8 cellular contexts compared by ENCODE assay signal in genomic region chr10:119080521-119081259, GRCh38. TPM values are rescaled to one million over a fixed set of nuclear protein-coding genes. Genes with fewer than 3 reads are reported as not detected.
DNase-seq lines count a peak whose midpoint lies in the region; ATAC-seq, FAIRE-seq and TF ChIP-seq lines count a peak whose summit lies in the region.

EIF3A (minus strand) TSS chr10:119080817; CDS start chr10:119080676, 141 bp downstream.

- no peaks in the 10 kb centered on the region for H3K27me3 ChIP-seq in right cardiac atrium (ENCODE audit: control insufficient read depth, insufficient read depth)

- H3K9me3 ChIP-seq in right cardiac atrium (ENCODE audit: control insufficient read depth, low read length) = no peaks in the 10 kb centered on the region

- peak; percentile 85 for FAIRE-seq in urothelium cell line (lab: Jason Lieb, UNC)

- ATAC-seq in HG02763 (IDR thresholded peaks at IDR 0.05; ENCODE audit: unreplicated experiment) (peak; percentile 81), right cardiac atrium (peak; percentile 98)

- in situ Hi-C loops in GM13977 (cut with MboI; ENCODE audit: low pct_unique_long_range_greater_than_20kb, low sequenced_read_pairs, unreplicated experiment) = no loop called here

- TF ChIP-seq CTCF in GM13977 (IDR thresholded peaks at IDR 0.05; ENCODE audit: extremely low read depth, insufficient read depth, missing control alignments) = peak; percentile 3

- under 1% methylated on average over 74 of the region's 74 CpGs for WGBS in right cardiac atrium

- peak within 1 kb of the TSS; percentile 79 for H3K4me3 ChIP-seq in right cardiac atrium (ENCODE audit: low read length)

- H3K4me1 ChIP-seq in right cardiac atrium (ENCODE audit: control insufficient read depth, insufficient read depth, low read length) = no peaks in the 10 kb centered on the region

- intact Hi-C loops in right cardiac atrium (cut with DNase I) = no loop called here

- H3K27ac ChIP-seq in right cardiac atrium (ENCODE audit: low read length) = peak within 1 kb of the TSS; percentile 92

- DNase-seq in GM13977 (ENCODE audit: low spot score) (peak; percentile 95), NCI-H1417 treated with DMSO at 0.1 percent for 48 hours (lab: John Stamatoyannopoulos, UW) (peak; percentile 37), T-helper 2 cell (peak; percentile 82 to 93 (median 87)), anterior cingulate cortex (lab: John Stamatoyannopoulos, UW) (peak; percentile 65 to 95 (median 88)), right cardiac atrium (peak; percentile 94 to 98 (median 97)), pulmonary artery endothelial cell (ENCODE audit: low read depth, low spot score) (peak; percentile 72), urothelium cell line (ENCODE audit: low spot score) (peak; percentile 96)

RNA-seq across cellular contexts. Expression of gene EIF3A, which starts in this region (rescaled TPM):
- total RNA-seq in right cardiac atrium (100 to 1,000 TPM in 1 of 4 donors, 10 to 100 TPM in 3; 76.9 to 101 (median 88.7) TPM), pulmonary artery endothelial cell (121 and 169 TPM in 2 replicates)
- 35.2 TPM for polyA plus RNA-seq in right cardiac atrium

Comparison
In these comparisons a context has a peak if more than half of its experiments do, and no peak if none do; other contexts are left out.
1. Peak in every context shown above with its lines: DNase-seq, ATAC-seq, H3K4me3 ChIP-seq and H3K27ac ChIP-seq.
2. DNase-seq: peak in every context shown above with its lines; median percentile 97 in right cardiac atrium; 96 in urothelium cell line; 95 in GM13977; 88 in anterior cingulate cortex; 87 in T-helper 2 cell; 72 in pulmonary artery endothelial cell; 37 in NCI-H1417 treated with DMSO at 0.1 percent for 48 hours.